ENCODE assay signal across 14 cellular contexts in genomic region chr17:38654411-38655398, GRCh38. TPM values are rescaled to one million over a fixed set of nuclear protein-coding genes. Genes with fewer than 3 reads are reported as not detected.
A peak's percentile ranks its signal among the peaks of the same experiment; 100 is the strongest.
DNase-seq lines count a peak whose midpoint lies in the region; ATAC-seq and TF ChIP-seq lines count a peak whose summit lies in the region.
"Had no signal": no experiment of that assay in that cellular context is flagged by ENCODE, and none has a peak within 500 bp of the region (broad histone marks: within the 10 kb centered on the region; RNA-seq: fewer than 3 reads in every experiment).

No MANE protein-coding gene starts in this region.

- H3K27me3 Mint-ChIP-seq in endodermal cell (ENCODE audit: insufficient read depth), result peaks cover 11% of the 10 kb centered on the region

- DNase-seq in activated CD8-positive, alpha-beta memory T cell treated with anti-CD3 and anti-CD28 coated beads, Interleukin-2, amount 50 U/mL, for 48 hours, result peak; percentile 55
- no peak for DNase-seq in activated CD8-positive, alpha-beta memory T cell treated with anti-CD3 and anti-CD28 coated beads, Interleukin-2, amount 50 U/mL, for 4 hours
- DNase-seq in endodermal cell (peak; percentile 59), RWPE1 (ENCODE audit: low spot score) (no peak)
- DNase-seq: ACHN, left ventricle myocardium inferior, NCI-H2107 had no signal

- H3K27me3 ChIP-seq in endodermal cell (ENCODE audit: control insufficient read depth, insufficient read depth, low read length, poor library complexity, severe bottlenecking), result no peaks in the 10 kb centered on the region

- H3K4me3 ChIP-seq in endodermal cell (ENCODE audit: low read length), result no peak overlapping the region
- H3K4me3 ChIP-seq: left ventricle myocardium inferior, skin epidermis had no signal

- H3K4me1 ChIP-seq in endodermal cell (ENCODE audit: control insufficient read depth, insufficient read depth, low read length), result no peaks in the 10 kb centered on the region
- H3K4me1 ChIP-seq: left ventricle myocardium inferior had no signal

- H3K9me3 Mint-ChIP-seq in endodermal cell, result no peaks in the 10 kb centered on the region
- H3K9me3 Mint-ChIP-seq: activated naive CD4-positive, alpha-beta T cell treated with anti-CD3 and anti-CD28 coated beads, Interleukin-2, amount 50 U/mL, for 72 hours had no signal

- POLR2A ChIA-PET in RWPE1 (lab: Yijun Ruan, JAX; ENCODE audit: low non-redundant PET), result no interaction called here

- WGBS in endodermal cell (ENCODE audit: insufficient coverage in 1 of 2, insufficient read length in 1 of 2), 2 experiments, result 74 to 81% methylated on average over 2 to 21 of the region's 21 CpGs

- H3K27ac Mint-ChIP-seq in endodermal cell, result no peak overlapping the region
- H3K27ac Mint-ChIP-seq: activated naive CD4-positive, alpha-beta T cell treated with anti-CD3 and anti-CD28 coated beads, Interleukin-2, amount 50 U/mL, for 72 hours had no signal

- H3K36me3 Mint-ChIP-seq in endodermal cell (ENCODE audit: low read depth), result no peaks in the 10 kb centered on the region
- H3K36me3 Mint-ChIP-seq: activated naive CD4-positive, alpha-beta T cell treated with anti-CD3 and anti-CD28 coated beads, Interleukin-2, amount 50 U/mL, for 72 hours had no signal

- H3K9me3 ChIP-seq in endodermal cell (ENCODE audit: control insufficient read depth, low read length), result no peaks in the 10 kb centered on the region
- H3K9me3 ChIP-seq: left ventricle myocardium inferior had no signal

- H3K4me3 Mint-ChIP-seq in endodermal cell, result no peak overlapping the region

- no peak overlapping the region for H3K27ac ChIP-seq in endodermal cell (ENCODE audit: low read depth, low read length)
- H3K27ac ChIP-seq in temporal lobe (ENCODE audit: low read depth, low read length), result peak overlapping the region; percentile 36
- no peak overlapping the region for H3K27ac ChIP-seq in RWPE1
- H3K27ac ChIP-seq: epithelial cell of prostate, left ventricle myocardium inferior, skin epidermis had no signal

- CTCF ChIA-PET in RWPE1 (lab: Yijun Ruan, JAX), result interaction anchor here (1.3 kb wide), 1 partner anchor 9 kb away, joined by 9 read pairs; no protein-coding TSS in a partner anchor

- H3K4me1 Mint-ChIP-seq in endodermal cell, result peaks cover 6% of the 10 kb centered on the region

- no peaks in the 10 kb centered on the region for H3K36me3 ChIP-seq in endodermal cell (ENCODE audit: control insufficient read depth, insufficient read depth, low read length)
- H3K36me3 ChIP-seq: left ventricle myocardium inferior had no signal

- TF ChIP-seq CTCF in endodermal cell (conservative IDR thresholded peaks at IDR 0.05), result no peak
- TF ChIP-seq CTCF in RWPE1 (conservative IDR thresholded peaks at IDR 0.05; ENCODE audit: low read depth), result no peak

- H3K9ac ChIP-seq in endodermal cell (ENCODE audit: extremely low read depth, low read length, poor library complexity, severe bottlenecking), result no peak overlapping the region

- ATAC-seq in HG02852 (IDR thresholded peaks at IDR 0.05; ENCODE audit: unreplicated experiment) (peak; percentile 51), HG03469 (IDR thresholded peaks at IDR 0.05; ENCODE audit: unreplicated experiment) (no peak), HG02884 (IDR thresholded peaks at IDR 0.05; ENCODE audit: unreplicated experiment) (no peak)
- ATAC-seq: activated naive CD4-positive, alpha-beta T cell treated with anti-CD3 and anti-CD28 coated beads, Interleukin-2, amount 50 U/mL, for 72 hours had no signal

RNA-seq across cellular contexts. Expression of gene EPOP, which starts 20.1 kb away (rescaled TPM):
- total RNA-seq in endodermal cell, result 1 to 10 TPM; 3.2 to 5.0 TPM
- polyA plus RNA-seq in endodermal cell (2013, experiment 1 of 2), result 13.5 TPM
- 12.8 TPM for polyA plus RNA-seq in endodermal cell (2013, experiment 2 of 2)
- 0.49 TPM for total RNA-seq in temporal lobe

RNA-seq across cellular contexts. Expression of gene SRCIN1, which starts 49.0 kb away (rescaled TPM):
- 1 to 10 TPM; 2.8 to 5.9 TPM for total RNA-seq in endodermal cell
- polyA plus RNA-seq in endodermal cell (2013, experiment 1 of 2), result 13.0 TPM
- polyA plus RNA-seq in endodermal cell (2013, experiment 2 of 2), result 12.7 TPM
- 29.0 TPM for total RNA-seq in temporal lobe

RNA-seq across cellular contexts. Expression of gene MLLT6, which starts 50.4 kb away (rescaled TPM):
- total RNA-seq in endodermal cell (100 to 1,000 TPM; 112 to 127 TPM), temporal lobe (20.4 TPM)
- 54.4 TPM for polyA plus RNA-seq in endodermal cell (2013, experiment 1 of 2)
- 49.1 TPM for polyA plus RNA-seq in endodermal cell (2013, experiment 2 of 2)

Comparison
In these comparisons a context has a peak if more than half of its experiments do, and no peak if none do; other contexts are left out.
1. DNase-seq: peak in activated CD8-positive, alpha-beta memory T cell treated with anti-CD3 and anti-CD28 coated beads, Interleukin-2, amount 50 U/mL, for 48 hours (single experiment) and endodermal cell (single experiment); none in activated CD8-positive, alpha-beta memory T cell treated with anti-CD3 and anti-CD28 coated beads, Interleukin-2, amount 50 U/mL, for 4 hours (single experiment) and RWPE1 (single experiment).